ENCODE assay signal across 8 cellular contexts in the genomic region with DNA sequence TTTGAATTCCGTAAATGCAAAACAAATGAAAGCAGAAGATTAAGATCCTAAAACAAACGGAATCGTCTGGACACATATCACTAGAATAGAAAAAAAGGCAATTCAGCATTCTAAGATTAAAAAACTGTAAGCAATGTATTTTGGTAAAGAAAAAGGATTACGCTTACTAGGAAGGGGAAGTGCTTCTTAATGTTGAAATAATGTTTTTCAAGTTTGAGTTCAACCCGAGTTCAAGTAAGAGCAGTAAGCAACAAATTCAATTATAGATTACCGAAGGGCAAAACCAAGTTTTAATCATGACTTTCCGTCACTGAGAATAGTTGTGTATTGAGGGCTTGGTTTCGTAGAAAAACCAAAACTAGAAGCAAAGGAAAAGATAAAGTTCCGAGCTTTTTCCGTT. TPM values are rescaled to one million over a fixed set of nuclear protein-coding genes. Genes with fewer than 3 reads are reported as not detected.
A peak's percentile ranks its signal among the peaks of the same experiment; 100 is the strongest.
DNase-seq lines count a peak whose midpoint lies in the region; ATAC-seq and TF ChIP-seq lines count a peak whose summit lies in the region.

No MANE protein-coding gene starts in this region.

- POLR2A ChIA-PET in CD8-positive, alpha-beta T cell (lab: Charles Lee), result interaction anchor here (0.7 to 3.5 kb wide), 5 partner anchors 15 to 1064 kb away, joined by 3 to 96 read pairs (median 5); no protein-coding TSS in a partner anchor

- intact Hi-C loops in CD8-positive, alpha-beta T cell (cut with DNase I, micrococcal nuclease), result loop anchor here in 1 of 2 experiments (1.0 to 10.0 kb wide), 6 partner anchors 14 to 1064 kb away; a partner anchor contains a TSS
- intact Hi-C loops in colonic mucosa (cut with DNase I), result no loop called here

- H3K9me3 Mint-ChIP-seq in CD8-positive, alpha-beta T cell, result no peaks in the 10 kb centered on the region

- DNase-seq in CD8-positive, alpha-beta T cell, result no peak
- DNase-seq in MV-4-11 (lab: John Stamatoyannopoulos, UW) (peak; percentile 72), colonic mucosa (no peak), substantia nigra (lab: John Stamatoyannopoulos, UW) (no peak)
- DNase-seq in activated CD4-positive, CD25-positive, alpha-beta regulatory T cell treated with anti-CD3 and anti-CD28 coated beads, Interleukin-2, amount 50 U/mL, for 72 hours, result no peak

- no peaks in the 10 kb centered on the region for H3F3A ChIP-seq in neural cell (ENCODE audit: insufficient read depth, low read length, poor library complexity, severe bottlenecking)

- H3K4me1 Mint-ChIP-seq in CD8-positive, alpha-beta T cell (ENCODE audit: low read depth), result peaks cover 31% of the 10 kb centered on the region

- peak overlapping the region; percentile 91 for H3K27ac ChIP-seq in CD8-positive, alpha-beta T cell (ENCODE audit: low read depth, low read length)
- H3K27ac ChIP-seq in colonic mucosa, result no peak overlapping the region
- H3K27ac ChIP-seq in neural cell (ENCODE audit: low read length), result no peak overlapping the region
- no peak overlapping the region for H3K27ac ChIP-seq in substantia nigra (ENCODE audit: low read depth, low read length, poor library complexity, severe bottlenecking)

- H3K4me2 ChIP-seq in neural cell (ENCODE audit: low read length), result peak overlapping the region; percentile 63

- peak overlapping the region; percentile 97 for H3K4me3 Mint-ChIP-seq in CD8-positive, alpha-beta T cell

- peaks cover 14% of the 10 kb centered on the region for H3K4me1 ChIP-seq in CD8-positive, alpha-beta T cell (ENCODE audit: insufficient read depth, low read length)
- H3K4me1 ChIP-seq in colonic mucosa, result peaks cover 6% of the 10 kb centered on the region

- CTCF ChIA-PET in CD8-positive, alpha-beta T cell (lab: Charles Lee), result interaction anchor here (0.9 to 5.4 kb wide), 5 partner anchors 11 to 326 kb away, joined by 3 to 52 read pairs (median 6); no protein-coding TSS in a partner anchor

- no peaks in the 10 kb centered on the region for H3K27me3 ChIP-seq in CD8-positive, alpha-beta T cell (ENCODE audit: insufficient read depth, low read length)
- no peaks in the 10 kb centered on the region for H3K27me3 ChIP-seq in colonic mucosa
- no peaks in the 10 kb centered on the region for H3K27me3 ChIP-seq in neural cell (ENCODE audit: insufficient read depth, low read depth, low read length)

- no peaks in the 10 kb centered on the region for H3K27me3 Mint-ChIP-seq in CD8-positive, alpha-beta T cell (ENCODE audit: low read depth)

- H3K36me3 ChIP-seq in CD8-positive, alpha-beta T cell (ENCODE audit: insufficient read depth, low read length), result no peaks in the 10 kb centered on the region
- H3K36me3 ChIP-seq in colonic mucosa, result no peaks in the 10 kb centered on the region
- H3K36me3 ChIP-seq in neural cell (ENCODE audit: insufficient read depth, low read length), result no peaks in the 10 kb centered on the region

- no peaks in the 10 kb centered on the region for H4K20me1 ChIP-seq in neural cell (ENCODE audit: insufficient read depth)

- TF ChIP-seq EP300 in neural cell (conservative IDR thresholded peaks at IDR 0.05; ENCODE audit: poor library complexity, severe bottlenecking), result no peak

- peaks cover 11% of the 10 kb centered on the region for H3K36me3 Mint-ChIP-seq in CD8-positive, alpha-beta T cell

- H3K9ac ChIP-seq in colonic mucosa (ENCODE audit: low read depth in 2 of 2, low read length in 2 of 2), result peak overlapping the region; percentile 80 to 82
- H3K9ac ChIP-seq in neural cell (ENCODE audit: low read length), result peak overlapping the region; percentile 91

- peak overlapping the region; percentile 90 for H3K4me3 ChIP-seq in CD8-positive, alpha-beta T cell (ENCODE audit: low read depth, low read length)
- H3K4me3 ChIP-seq in colonic mucosa (peak overlapping the region; percentile 78), neural cell (ENCODE audit: low read length) (peak overlapping the region; percentile 80)

- no peaks in the 10 kb centered on the region for H3K9me2 ChIP-seq in neural cell (ENCODE audit: insufficient read depth, low read length)

- TF ChIP-seq RAD21 in neural cell (conservative IDR thresholded peaks at IDR 0.05), result no peak

- peak overlapping the region; percentile 99 for H3K27ac Mint-ChIP-seq in CD8-positive, alpha-beta T cell

- no peak for TF ChIP-seq CTCF in CD8-positive, alpha-beta T cell (IDR thresholded peaks at IDR 0.05)
- TF ChIP-seq CTCF in colonic mucosa (IDR thresholded peaks at IDR 0.05) (no peak), neural cell (IDR thresholded peaks at IDR 0.05; ENCODE audit: poor library complexity, severe bottlenecking) (no peak)

- H3K79me2 ChIP-seq in neural cell (replicated peaks; ENCODE audit: insufficient read depth, low read length), result peaks cover 64% of the 10 kb centered on the region

- no peaks in the 10 kb centered on the region for H3K9me3 ChIP-seq in CD8-positive, alpha-beta T cell (ENCODE audit: low read length)
- H3K9me3 ChIP-seq in colonic mucosa (no peaks in the 10 kb centered on the region), neural cell (ENCODE audit: low read length) (no peaks in the 10 kb centered on the region)

- ATAC-seq in CD8-positive, alpha-beta T cell, result no peak
- no peak for ATAC-seq in GM18498 (IDR thresholded peaks at IDR 0.05; ENCODE audit: unreplicated experiment)
- no peak for ATAC-seq in HG03135 (IDR thresholded peaks at IDR 0.05; ENCODE audit: unreplicated experiment)

- no peak overlapping the region for H2AFZ ChIP-seq in neural cell (ENCODE audit: low read depth, low read length)

TF ChIP-seq in neural cell, 6 proteins besides CTCF, POLR2A, EP300 and RAD21:
- TF ChIP-seq EZH2 (IDR thresholded peaks at IDR 0.05; ENCODE audit: borderline replicate concordance, insufficient read depth, low read length, poor library complexity, severe bottlenecking) (no peak), POLR2AphosphoS5 (IDR thresholded peaks at IDR 0.05) (no peak), TAF1 (IDR thresholded peaks at IDR 0.05; ENCODE audit: low read depth) (no peak)
- TF ChIP-seq, protein P1, sequence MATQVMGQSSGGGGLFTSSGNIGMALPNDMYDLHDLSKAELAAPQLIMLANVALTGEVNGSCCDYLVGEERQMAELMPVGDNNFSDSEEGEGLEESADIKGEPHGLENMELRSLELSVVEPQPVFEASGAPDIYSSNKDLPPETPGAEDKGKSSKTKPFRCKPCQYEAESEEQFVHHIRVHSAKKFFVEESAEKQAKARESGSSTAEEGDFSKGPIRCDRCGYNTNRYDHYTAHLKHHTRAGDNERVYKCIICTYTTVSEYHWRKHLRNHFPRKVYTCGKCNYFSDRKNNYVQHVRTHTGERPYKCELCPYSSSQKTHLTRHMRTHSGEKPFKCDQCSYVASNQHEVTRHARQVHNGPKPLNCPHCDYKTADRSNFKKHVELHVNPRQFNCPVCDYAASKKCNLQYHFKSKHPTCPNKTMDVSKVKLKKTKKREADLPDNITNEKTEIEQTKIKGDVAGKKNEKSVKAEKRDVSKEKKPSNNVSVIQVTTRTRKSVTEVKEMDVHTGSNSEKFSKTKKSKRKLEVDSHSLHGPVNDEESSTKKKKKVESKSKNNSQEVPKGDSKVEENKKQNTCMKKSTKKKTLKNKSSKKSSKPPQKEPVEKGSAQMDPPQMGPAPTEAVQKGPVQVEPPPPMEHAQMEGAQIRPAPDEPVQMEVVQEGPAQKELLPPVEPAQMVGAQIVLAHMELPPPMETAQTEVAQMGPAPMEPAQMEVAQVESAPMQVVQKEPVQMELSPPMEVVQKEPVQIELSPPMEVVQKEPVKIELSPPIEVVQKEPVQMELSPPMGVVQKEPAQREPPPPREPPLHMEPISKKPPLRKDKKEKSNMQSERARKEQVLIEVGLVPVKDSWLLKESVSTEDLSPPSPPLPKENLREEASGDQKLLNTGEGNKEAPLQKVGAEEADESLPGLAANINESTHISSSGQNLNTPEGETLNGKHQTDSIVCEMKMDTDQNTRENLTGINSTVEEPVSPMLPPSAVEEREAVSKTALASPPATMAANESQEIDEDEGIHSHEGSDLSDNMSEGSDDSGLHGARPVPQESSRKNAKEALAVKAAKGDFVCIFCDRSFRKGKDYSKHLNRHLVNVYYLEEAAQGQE (IDR thresholded peaks at IDR 0.05; ENCODE audit: borderline replicate concordance), result no peak

RNA-seq across cellular contexts. Expression of a gene that starts 0.6 kb away (rescaled TPM):
- 1 to 10 TPM; 3.0 to 4.2 TPM for total RNA-seq in CD8-positive, alpha-beta T cell
- total RNA-seq in colonic mucosa, result 10 to 100 TPM in 1 of 2 donors, 1 to 10 TPM in 1; 5.3 to 18.5 TPM
- 29.3 and 32.0 TPM in 2 replicates for polyA plus RNA-seq in neural cell
- 26.5 and 31.4 TPM in 2 replicates for polyA minus RNA-seq in neural cell

RNA-seq across cellular contexts. Expression of a gene that starts 0.9 kb away (rescaled TPM):
- 1 to 10 TPM; 8.7 to 9.4 TPM for total RNA-seq in CD8-positive, alpha-beta T cell
- total RNA-seq in colonic mucosa, result 1 to 10 TPM; 6.8 to 8.5 TPM
- 52.5 and 58.7 TPM in 2 replicates for polyA plus RNA-seq in neural cell
- 90.8 and 108 TPM in 2 replicates for polyA minus RNA-seq in neural cell
